ENCODE assay signal across 1 cellular context in genomic region chr12:51070004-51070403, GRCh38.
A peak's percentile ranks its signal among the peaks of the same experiment; 100 is the strongest.
TF ChIP-seq lines count a peak whose summit lies in the region.

No MANE protein-coding gene starts in this region.

TF ChIP-seq in HEK293, 187 proteins besides CTCF, POLR2A, EP300 and RAD21 (continued from another document):
- 0 out of 2 replicates have a peak, but pooled peaks have one; percentile 28 for TF ChIP-seq PRDM4 (tag by site-specific recombination; IDR thresholded peaks at IDR 0.05)
- TF ChIP-seq ZBTB1 (tag by site-specific recombination; IDR thresholded peaks at IDR 0.05), result no peak
- TF ChIP-seq ZBTB17 (tag by site-specific recombination; IDR thresholded peaks at IDR 0.05), result peak; percentile 58
- 0 out of 2 replicates have a peak, but pooled peaks have one; percentile 17 for TF ChIP-seq PATZ1 (tag by site-specific recombination; IDR thresholded peaks at IDR 0.05)
- peak; percentile 43; the same call in 1 of the 2 replicates for TF ChIP-seq GLIS1 (tag by site-specific recombination; IDR thresholded peaks at IDR 0.05)
